ENCODE assay signal across 11 cellular contexts in the genomic region with DNA sequence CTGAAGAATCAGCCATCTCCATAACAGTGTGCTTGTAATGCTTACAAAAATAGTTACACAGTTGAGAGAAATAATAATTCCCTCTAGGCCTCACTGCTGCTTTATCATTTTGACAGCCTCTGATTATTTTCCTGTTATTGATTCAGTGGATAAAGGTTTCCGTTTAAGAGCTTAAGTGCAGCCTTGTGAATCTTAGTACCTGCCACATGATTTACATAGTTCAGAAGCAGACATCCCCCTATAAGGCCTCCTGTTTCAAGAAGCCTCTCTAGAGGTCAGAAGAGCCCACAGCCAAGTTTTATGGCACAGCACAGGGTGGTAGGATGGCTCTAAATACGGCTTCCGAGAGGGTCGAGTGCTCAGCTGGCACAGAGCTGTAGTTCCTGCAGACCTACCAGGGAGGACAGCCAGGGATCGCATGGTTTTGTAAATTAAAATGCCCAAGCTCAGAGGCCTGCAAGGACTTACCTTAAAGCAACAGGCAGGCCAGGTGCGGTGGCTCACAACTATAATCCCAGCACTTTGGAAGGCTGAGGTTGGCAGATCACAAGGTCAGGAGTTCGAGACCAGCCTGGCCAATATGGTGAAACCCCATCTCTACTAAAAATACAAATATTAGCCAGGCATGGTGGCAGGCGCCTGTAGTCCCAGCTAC.
A peak's percentile ranks its signal among the peaks of the same experiment; 100 is the strongest.
DNase-seq lines count a peak whose midpoint lies in the region; ATAC-seq lines count a peak whose summit lies in the region.
"Had no signal": no experiment of that assay in that cellular context is flagged by ENCODE, and none has a peak within 500 bp of the region (broad histone marks: within the 10 kb centered on the region; RNA-seq: fewer than 3 reads in every experiment).

No MANE protein-coding gene starts in this region.

- H3K9me3 ChIP-seq in BLaER1 = no peaks in the 10 kb centered on the region
- H3K9me3 ChIP-seq: tibial nerve had no signal

- H3K4me1 ChIP-seq in BLaER1 = peaks cover 64% of the 10 kb centered on the region

- no peaks in the 10 kb centered on the region for H4K20me1 ChIP-seq in BLaER1

- H3K9ac ChIP-seq in BLaER1 = peak overlapping the region; percentile 36; the same call in 1 of the 2 replicates

- peak overlapping the region; percentile 45 for H3K27ac ChIP-seq in BLaER1

- peak; percentile 21 for DNase-seq in germinal center (ENCODE audit: low spot score)
- no peak for DNase-seq in stimulated activated CD4-positive, alpha-beta T cell treated with anti-CD3 and anti-CD28 coated beads, Interleukin-4, amount 100 ng/mL, for 24 hours
- no peak for DNase-seq in activated effector memory CD4-positive, alpha-beta T cell treated with Interleukin-2 at 50 U/mL for 16 hours
- DNase-seq in SIG-M5 (lab: John Stamatoyannopoulos, UW) = no peak
- no peak for DNase-seq in HPDE6-E6E7 (ENCODE audit: extremely low spot score)
- DNase-seq: CD4-positive, alpha-beta memory T cell; endodermal cell had no signal

- ATAC-seq in GM19452 (IDR thresholded peaks at IDR 0.05; ENCODE audit: unreplicated experiment) = peak; percentile 58
- ATAC-seq in HG03280 (IDR thresholded peaks at IDR 0.05; ENCODE audit: unreplicated experiment) = peak; percentile 80

- no peak overlapping the region for H3K4me3 ChIP-seq in BLaER1
- H3K4me3 ChIP-seq: tibial nerve had no signal

- H3K36me3 ChIP-seq in BLaER1 = peaks cover 5% of the 10 kb centered on the region; the same call in 1 of the 2 replicates

- no peaks in the 10 kb centered on the region for H3K27me3 ChIP-seq in BLaER1
- H3K27me3 ChIP-seq: tibial nerve had no signal

- peak overlapping the region; percentile 83 for H3K4me2 ChIP-seq in BLaER1
